In genomic region chr17:41962111-41962510, GRCh38 we compare ENCODE assay signal across 17 cellular contexts. TPM values are rescaled to one million over a fixed set of nuclear protein-coding genes. Genes with fewer than 3 reads are reported as not detected.
A peak's percentile ranks its signal among the peaks of the same experiment; 100 is the strongest.
DNase-seq lines count a peak whose midpoint lies in the region; ATAC-seq, FAIRE-seq and TF ChIP-seq lines count a peak whose summit lies in the region.
"Had no signal": no experiment of that assay in that cellular context is flagged by ENCODE, and none has a peak within 500 bp of the region (broad histone marks: within the 10 kb centered on the region; RNA-seq: fewer than 3 reads in every experiment).

No MANE protein-coding gene starts in this region.

- no peak for FAIRE-seq in D721Med (lab: Jason Lieb, UNC)
- FAIRE-seq: H1 had no signal

- ATAC-seq in HG03520 (IDR thresholded peaks at IDR 0.05; ENCODE audit: unreplicated experiment) (no peak), HG03135 (IDR thresholded peaks at IDR 0.05; ENCODE audit: unreplicated experiment) (no peak)
- ATAC-seq: PC-3 had no signal

- TF ChIP-seq CTCF in D721Med (IDR thresholded peaks at IDR 0.05; ENCODE audit: insufficient read depth, missing control alignments): no peak

- DNase-seq in COLO668 (lab: John Stamatoyannopoulos, UW; ENCODE audit: unreplicated experiment) (peak; percentile 1), D721Med (ENCODE audit: insufficient read length, low spot score) (peak; percentile 18), NCI-H69 (lab: John Stamatoyannopoulos, UW) (peak; percentile 43), myocyte (ENCODE audit: low read depth) (peak; percentile 49), GF-D8 (lab: John Stamatoyannopoulos, UW) (no peak)
- DNase-seq: CD4-positive, alpha-beta T cell; HFFc6; MV-4-11; NCI-H1436; NCI-H2029; NCI-H226; PC-3; T-helper 2 cell had no signal

RNA-seq across cellular contexts. Expression of gene CNP, which starts 4.5 kb away (rescaled TPM):
- 64.0 and 66.1 TPM in 2 replicates for total RNA-seq in myocyte
- polyA plus RNA-seq in myocyte (2012): 75.3 TPM

RNA-seq across cellular contexts. Expression of gene ODAD4, which starts 31.7 kb away (rescaled TPM):
- 0.57 and 1.8 TPM in 2 replicates for total RNA-seq in myocyte
- 1.8 TPM for polyA plus RNA-seq in myocyte (2012)
- total RNA-seq: SJSA1 had no signal

RNA-seq across cellular contexts. Expression of gene ACLY, which starts 43.4 kb away (rescaled TPM):
- total RNA-seq in myocyte: 107 and 165 TPM in 2 replicates
- polyA plus RNA-seq in myocyte (2012): 124 TPM

RNA-seq across cellular contexts. Expression of gene DNAJC7, which starts 55.1 kb away (rescaled TPM):
- 85.9 and 103 TPM in 2 replicates for total RNA-seq in myocyte
- 68.9 TPM for polyA plus RNA-seq in myocyte (2012)

RNA-seq across cellular contexts. Expression of gene NKIRAS2, which starts 57.8 kb away (rescaled TPM):
- 72.2 and 88.1 TPM in 2 replicates for total RNA-seq in myocyte
- polyA plus RNA-seq in myocyte (2012): 81.5 TPM
